ENCODE assay signal across 19 cellular contexts in genomic region chr15:65060641-65061397, GRCh38. TPM values are rescaled to one million over a fixed set of nuclear protein-coding genes. Genes with fewer than 3 reads are reported as not detected.
A peak's percentile ranks its signal among the peaks of the same experiment; 100 is the strongest.
DNase-seq lines count a peak whose midpoint lies in the region; ATAC-seq and TF ChIP-seq lines count a peak whose summit lies in the region.
"Had no signal": no experiment of that assay in that cellular context is flagged by ENCODE, and none has a peak within 500 bp of the region (broad histone marks: within the 10 kb centered on the region; RNA-seq: fewer than 3 reads in every experiment).

No MANE protein-coding gene starts in this region.

- H3K4me1 ChIP-seq in tibial artery (peaks cover 0 to 97% (median 80%) of the 10 kb centered on the region in 4 donors), SJCRH30 (peaks cover 16% of the 10 kb centered on the region)

- H3K27ac ChIP-seq in angular gyrus (ENCODE audit: low read depth, low read length): peak overlapping the region; percentile 51
- peak overlapping the region; percentile 95 to 99 for H3K27ac ChIP-seq in tibial artery
- H3K27ac ChIP-seq in SJCRH30: no peak overlapping the region
- H3K27ac ChIP-seq: KMS-11 had no signal

- H3K9me3 ChIP-seq in tibial artery: no peaks in the 10 kb centered on the region
- no peaks in the 10 kb centered on the region for H3K9me3 ChIP-seq in SJCRH30 (replicated peaks)

- no peak for TF ChIP-seq CTCF in tibial artery (IDR thresholded peaks at IDR 0.05)

- H3K4me3 ChIP-seq in tibial artery (peak overlapping the region in 1 of 2 donors; percentile 11), SJCRH30 (no peak overlapping the region)

- peak; percentile 74 for DNase-seq in cardiac septum (ENCODE audit: low spot score)
- peak in 47 of 56 donors; percentile 13 to 85 (median 53) for DNase-seq in nucleus accumbens (lab: John Stamatoyannopoulos, UW)
- peak; percentile 79 to 92 for DNase-seq in tibial artery
- no peak for DNase-seq in AG08396 (ENCODE audit: low spot score)
- DNase-seq in stimulated activated CD4-positive, alpha-beta T cell treated with anti-CD3 and anti-CD28 coated beads, Interleukin-4, amount 100 ng/mL, for 4 hours: no peak
- no peak for DNase-seq in SJCRH30
- DNase-seq: activated naive CD4-positive, alpha-beta T cell; AML-193; glutamatergic neuron; H9; naive thymus-derived CD4-positive, alpha-beta T cell; NCI-H1417; NCI-H510A; retina; stimulated activated CD4-positive, alpha-beta T cell treated with anti-CD3 and anti-CD28 coated beads, Interleukin-4, amount 100 ng/mL, for 1 hour; SW 1271 had no signal

- H3K27me3 ChIP-seq in tibial artery: no peaks in the 10 kb centered on the region
- no peaks in the 10 kb centered on the region for H3K27me3 ChIP-seq in SJCRH30

- H3K36me3 ChIP-seq in tibial artery (peaks cover 38 to 48% (median 47%) of the 10 kb centered on the region in 3 donors), SJCRH30 (no peaks in the 10 kb centered on the region)

- intact Hi-C loops in cardiac septum (cut with DNase I): no loop called here
- intact Hi-C loops in tibial artery (cut with DNase I; ENCODE audit: low total_unique reads): no loop called here

- ATAC-seq in HG03439 (IDR thresholded peaks at IDR 0.05; ENCODE audit: unreplicated experiment): no peak
- ATAC-seq: naive thymus-derived CD4-positive, alpha-beta T cell had no signal

RNA-seq across cellular contexts. Expression of gene RASL12, which starts 7.0 kb away (rescaled TPM):
- total RNA-seq in cardiac septum: 11.5 TPM
- 0.08 TPM in 1 of 2 replicates, not detected in the other for total RNA-seq in SJCRH30 (2014; rRNA removed; shearing (Covaris generic))
- total RNA-seq: naive thymus-derived CD4-positive, alpha-beta T cell had no signal

RNA-seq across cellular contexts. Expression of gene SLC51B, which starts 15.6 kb away (rescaled TPM):
- total RNA-seq in cardiac septum: not detected
- 0.36 TPM in 1 of 2 replicates, not detected in the other for total RNA-seq in SJCRH30 (2014; rRNA removed; shearing (Covaris generic))
- total RNA-seq: H9; naive thymus-derived CD4-positive, alpha-beta T cell had no signal

RNA-seq across cellular contexts. Expression of gene KBTBD13, which starts 15.7 kb away (rescaled TPM):
- total RNA-seq in cardiac septum: 3.3 TPM
- total RNA-seq in SJCRH30 (2014; rRNA removed; shearing (Covaris generic)): 0.08 and 0.15 TPM in 2 replicates
- total RNA-seq: H9; naive thymus-derived CD4-positive, alpha-beta T cell had no signal

RNA-seq across cellular contexts. Expression of gene MTFMT, which starts 31.4 kb away (rescaled TPM):
- total RNA-seq in cardiac septum: 18.4 TPM
- total RNA-seq in SJCRH30 (2014; rRNA removed; shearing (Covaris generic)): 16.6 and 21.9 TPM in 2 replicates

RNA-seq across cellular contexts. Expression of gene UBAP1L, which starts 54.2 kb away (rescaled TPM):
- total RNA-seq in cardiac septum: 2.4 TPM
- 0.59 and 0.73 TPM in 2 replicates for total RNA-seq in SJCRH30 (2014; rRNA removed; shearing (Covaris generic))

Comparison
In these comparisons a context has a peak if more than half of its experiments do, and no peak if none do; other contexts are left out.
1. DNase-seq: peak in cardiac septum (single experiment), nucleus accumbens (47 of 56) and tibial artery (2 of 2); none in AG08396 (single experiment), stimulated activated CD4-positive, alpha-beta T cell treated with anti-CD3 and anti-CD28 coated beads, Interleukin-4, amount 100 ng/mL, for 4 hours (0 of 2) and SJCRH30 (0 of 2).
2. RNA of gene RASL12, which starts 7.0 kb away (total RNA-seq): 11.5 TPM in cardiac septum (single experiment); 0.08 TPM in SJCRH30; every median in the first group is over 10 times any median in the second.